ENCODE assay signal across 8 cellular contexts in genomic region chr12:112380663-112381420, GRCh38. TPM values are rescaled to one million over a fixed set of nuclear protein-coding genes. Genes with fewer than 3 reads are reported as not detected.
DNase-seq lines count a peak whose midpoint lies in the region; ATAC-seq and TF ChIP-seq lines count a peak whose summit lies in the region.

No MANE protein-coding gene starts in this region.

- H3K4me2 ChIP-seq in GM23338, result peak overlapping the region; percentile 95

- no peaks in the 10 kb centered on the region; the same call in 2 of the 3 replicates for H3K36me3 Mint-ChIP-seq in GM23338 (ENCODE audit: low read depth)
- no peaks in the 10 kb centered on the region for H3K36me3 Mint-ChIP-seq in activated CD8-positive, alpha-beta T cell treated with anti-CD3 and anti-CD28 coated beads for 36 hours (ENCODE audit: low read depth)

- H3K27ac Mint-ChIP-seq in GM23338, result peak overlapping the region; percentile 58; the same call in 1 of the 2 replicates
- peak overlapping the region; percentile 86 for H3K27ac Mint-ChIP-seq in activated CD8-positive, alpha-beta T cell treated with anti-CD3 and anti-CD28 coated beads for 36 hours

- POLR2A ChIA-PET in AG04449 (lab: Yijun Ruan, JAX), result no interaction called here
- POLR2A ChIA-PET in activated CD8-positive, alpha-beta T cell treated with anti-CD3 and anti-CD28 coated beads for 36 hours (lab: Charles Lee), result interaction anchor here (1.2 kb wide), 1 partner anchor 30 kb away, joined by 3 read pairs; no protein-coding TSS in a partner anchor

- DNase-seq in AG04449 (ENCODE audit: low read depth, low spot score) (no peak), GM23338 (ENCODE audit: low spot score) (peak; percentile 36), head of caudate nucleus (peak in 29 of 42 donors; percentile 10 to 51 (median 27)), NCI-H446 (lab: John Stamatoyannopoulos, UW) (no peak)
- DNase-seq in activated CD8-positive, alpha-beta T cell treated with anti-CD3 and anti-CD28 coated beads for 36 hours, result no peak

- H3K27me3 Mint-ChIP-seq in GM23338 (ENCODE audit: insufficient read depth, low read depth, poor library complexity), result peaks cover 9% of the 10 kb centered on the region
- no peaks in the 10 kb centered on the region for H3K27me3 Mint-ChIP-seq in activated CD8-positive, alpha-beta T cell treated with anti-CD3 and anti-CD28 coated beads for 36 hours

- peak; percentile 7 for ATAC-seq in GM23338
- ATAC-seq in activated CD8-positive, alpha-beta T cell treated with anti-CD3 and anti-CD28 coated beads for 36 hours, result no peak
- ATAC-seq in HG03196 (IDR thresholded peaks at IDR 0.05; ENCODE audit: unreplicated experiment), result no peak
- no peak for ATAC-seq in GM21360 (IDR thresholded peaks at IDR 0.05; ENCODE audit: unreplicated experiment)

- peaks cover 20% of the 10 kb centered on the region; the same call in 1 of the 2 replicates for H4K20me1 ChIP-seq in GM23338 (replicated peaks; ENCODE audit: insufficient read depth)

- no peaks in the 10 kb centered on the region for H3K27me3 ChIP-seq in GM23338 (ENCODE audit: insufficient read depth)
- H3K27me3 ChIP-seq in rectal smooth muscle tissue (ENCODE audit: control insufficient read depth, insufficient read depth, low read length), result no peaks in the 10 kb centered on the region

- H3K79me2 ChIP-seq in GM23338 (replicated peaks; ENCODE audit: insufficient read depth), result peaks cover 53% of the 10 kb centered on the region

- CTCF ChIA-PET in AG04449 (lab: Yijun Ruan, JAX), result interaction anchor here (1.0 to 1.5 kb wide), 3 partner anchors 10 to 145 kb away, joined by 3 read pairs; no protein-coding TSS in a partner anchor
- CTCF ChIA-PET in activated CD8-positive, alpha-beta T cell treated with anti-CD3 and anti-CD28 coated beads for 36 hours (lab: Charles Lee), result no interaction called here

- no peaks in the 10 kb centered on the region for H3K9me3 Mint-ChIP-seq in GM23338
- no peaks in the 10 kb centered on the region for H3K9me3 Mint-ChIP-seq in activated CD8-positive, alpha-beta T cell treated with anti-CD3 and anti-CD28 coated beads for 36 hours

- no peaks in the 10 kb centered on the region; the same call in 1 of the 2 replicates for H3K4me1 ChIP-seq in GM23338 (ENCODE audit: insufficient read depth)
- H3K4me1 ChIP-seq in rectal smooth muscle tissue (ENCODE audit: control insufficient read depth, insufficient read depth, low read length), result peaks cover 11% of the 10 kb centered on the region

- H3K9ac ChIP-seq in rectal smooth muscle tissue (ENCODE audit: low read length), result no peak overlapping the region

- H3K4me1 Mint-ChIP-seq in GM23338, result peaks cover 11% of the 10 kb centered on the region
- peaks cover 17% of the 10 kb centered on the region for H3K4me1 Mint-ChIP-seq in activated CD8-positive, alpha-beta T cell treated with anti-CD3 and anti-CD28 coated beads for 36 hours (ENCODE audit: low read depth)

- H3K4me3 ChIP-seq in AG04449 (ENCODE audit: low read depth, low read length) (peak overlapping the region; percentile 72), GM23338 (peak overlapping the region; percentile 92), rectal smooth muscle tissue (ENCODE audit: low read length) (peak overlapping the region; percentile 48)

- H3K27ac ChIP-seq in GM23338 (ENCODE audit: low read depth), result 0 out of 2 replicates have a peak overlapping the region, but pooled peaks have one; percentile 74
- no peak overlapping the region for H3K27ac ChIP-seq in rectal smooth muscle tissue (ENCODE audit: low read depth, low read length)

- H3K36me3 ChIP-seq in GM23338 (ENCODE audit: insufficient read depth) (no peaks in the 10 kb centered on the region), rectal smooth muscle tissue (ENCODE audit: control insufficient read depth, insufficient read depth, low read length) (no peaks in the 10 kb centered on the region)

- H3F3A ChIP-seq in GM23338 (replicated peaks; ENCODE audit: low read depth), result peaks cover 3% of the 10 kb centered on the region; the same call in 1 of the 2 replicates

- H3K9me2 ChIP-seq in GM23338 (ENCODE audit: insufficient read depth), result no peaks in the 10 kb centered on the region

- peak overlapping the region; percentile 87 for H2AFZ ChIP-seq in GM23338

- TF ChIP-seq CTCF in AG04449 (IDR thresholded peaks at IDR 0.05; ENCODE audit: insufficient read depth, low read length, missing control alignments), result no peak
- no peak for TF ChIP-seq CTCF in GM23338 (conservative IDR thresholded peaks at IDR 0.05; ENCODE audit: low read depth in 2 of 2)
- TF ChIP-seq CTCF in activated CD8-positive, alpha-beta T cell treated with anti-CD3 and anti-CD28 coated beads for 36 hours (IDR thresholded peaks at IDR 0.05), result no peak

- intact Hi-C loops in activated CD8-positive, alpha-beta T cell treated with anti-CD3 and anti-CD28 coated beads for 36 hours (cut with micrococcal nuclease), result loop anchor here (10.0 kb wide), 1 partner anchor 436 kb away; no protein-coding TSS in a partner anchor
- intact Hi-C loops in head of caudate nucleus (cut with DNase I), result loop anchor here (5.0 to 10.0 kb wide), 3 partner anchors 196 to 369 kb away; partner anchors contain the start of genes ERP29, TMEM116 and TRAFD1

- peak overlapping the region; percentile 91 for H3K4me3 Mint-ChIP-seq in GM23338
- peak overlapping the region; percentile 84 for H3K4me3 Mint-ChIP-seq in activated CD8-positive, alpha-beta T cell treated with anti-CD3 and anti-CD28 coated beads for 36 hours

TF ChIP-seq in GM23338, 12 proteins besides CTCF, POLR2A, EP300 and RAD21 (continues in another document):
- TF ChIP-seq JUNB (IDR thresholded peaks at IDR 0.05; ENCODE audit: unreplicated experiment), result no peak
- TF ChIP-seq EZH2phosphoT487 (IDR thresholded peaks at IDR 0.05; ENCODE audit: unreplicated experiment), result no peak
- no peak for TF ChIP-seq REST (IDR thresholded peaks at IDR 0.05; ENCODE audit: unreplicated experiment)
- TF ChIP-seq ZNF114 (CRISPR knock-in tag; IDR thresholded peaks at IDR 0.05), result no peak
- TF ChIP-seq, protein P1, sequence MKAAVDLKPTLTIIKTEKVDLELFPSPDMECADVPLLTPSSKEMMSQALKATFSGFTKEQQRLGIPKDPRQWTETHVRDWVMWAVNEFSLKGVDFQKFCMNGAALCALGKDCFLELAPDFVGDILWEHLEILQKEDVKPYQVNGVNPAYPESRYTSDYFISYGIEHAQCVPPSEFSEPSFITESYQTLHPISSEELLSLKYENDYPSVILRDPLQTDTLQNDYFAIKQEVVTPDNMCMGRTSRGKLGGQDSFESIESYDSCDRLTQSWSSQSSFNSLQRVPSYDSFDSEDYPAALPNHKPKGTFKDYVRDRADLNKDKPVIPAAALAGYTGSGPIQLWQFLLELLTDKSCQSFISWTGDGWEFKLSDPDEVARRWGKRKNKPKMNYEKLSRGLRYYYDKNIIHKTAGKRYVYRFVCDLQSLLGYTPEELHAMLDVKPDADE (IDR thresholded peaks at IDR 0.05), result no peak
- TF ChIP-seq ZNF331 (CRISPR knock-in tag; IDR thresholded peaks at IDR 0.05; ENCODE audit: low read depth), result no peak
- TF ChIP-seq POLR2AphosphoS5 (IDR thresholded peaks at IDR 0.05; ENCODE audit: low read depth), result no peak
- TF ChIP-seq EZH2 (IDR thresholded peaks at IDR 0.05; ENCODE audit: low read depth, unreplicated experiment), result no peak
- TF ChIP-seq NANOG (IDR thresholded peaks at IDR 0.05; ENCODE audit: borderline replicate concordance), result no peak
- no peak for TF ChIP-seq STAT1 (IDR thresholded peaks at IDR 0.05; ENCODE audit: unreplicated experiment)

RNA-seq across cellular contexts. Expression of gene HECTD4, which starts 1.4 kb away (rescaled TPM):
- 29.9 and 36.9 TPM in 2 replicates for total RNA-seq in GM23338 (2014; rRNA removed; shearing (Covaris generic))
- 21.7 and 25.7 TPM in 2 replicates for polyA plus RNA-seq in GM23338 (2016; fragmentation: Nextera tagmentation; extraction: Ambion mirVana)
- 10 to 100 TPM; 18.2 to 22.6 TPM for total RNA-seq in activated CD8-positive, alpha-beta T cell treated with anti-CD3 and anti-CD28 coated beads for 36 hours

RNA-seq across cellular contexts. Expression of gene RPL6, which starts 28.6 kb away (rescaled TPM):
- total RNA-seq in GM23338 (2014; rRNA removed; shearing (Covaris generic)), result 1,413 and 1,678 TPM in 2 replicates
- 1,712 and 1,715 TPM in 2 replicates for polyA plus RNA-seq in GM23338 (2016; fragmentation: Nextera tagmentation; extraction: Ambion mirVana)
- total RNA-seq in activated CD8-positive, alpha-beta T cell treated with anti-CD3 and anti-CD28 coated beads for 36 hours, result 1,000 to 10,000 TPM; 1,954 to 1,972 TPM

RNA-seq across cellular contexts. Expression of gene PTPN11, which starts 37.9 kb away (rescaled TPM):
- 90.0 and 94.7 TPM in 2 replicates for total RNA-seq in GM23338 (2014; rRNA removed; shearing (Covaris generic))
- 71.9 and 87.0 TPM in 2 replicates for polyA plus RNA-seq in GM23338 (2016; fragmentation: Nextera tagmentation; extraction: Ambion mirVana)
- 100 to 1,000 TPM; 131 to 142 TPM for total RNA-seq in activated CD8-positive, alpha-beta T cell treated with anti-CD3 and anti-CD28 coated beads for 36 hours

Comparison
In these comparisons a context has a peak if more than half of its experiments do, and no peak if none do; other contexts are left out.
1. DNase-seq: peak in GM23338 (single experiment) and head of caudate nucleus (29 of 42); none in AG04449 (single experiment), activated CD8-positive, alpha-beta T cell treated with anti-CD3 and anti-CD28 coated beads for 36 hours (single experiment) and NCI-H446 (0 of 2).
2. Peak in every context shown above with its lines, with median percentiles within 50 percentile points of each other: H3K4me3 ChIP-seq.